In genomic region chr22:46732041-46732379, GRCh38 we compare ENCODE assay signal across 11 cellular contexts. TPM values are rescaled to one million over a fixed set of nuclear protein-coding genes. Genes with fewer than 3 reads are reported as not detected.
DNase-seq lines count a peak whose midpoint lies in the region; ATAC-seq, FAIRE-seq and TF ChIP-seq lines count a peak whose summit lies in the region.
"Had no signal": no experiment of that assay in that cellular context is flagged by ENCODE, and none has a peak within 500 bp of the region (broad histone marks: within the 10 kb centered on the region; RNA-seq: fewer than 3 reads in every experiment).

No MANE protein-coding gene starts in this region.

- peaks cover 29% of the 10 kb centered on the region for H3K4me1 ChIP-seq in HUES48 (ENCODE audit: control insufficient read depth, insufficient read depth, low read length)
- peaks cover 37 to 78% of the 10 kb centered on the region in 2 donors for H3K4me1 ChIP-seq in adrenal gland (replicated peaks in 1 of 2)
- H3K4me1 ChIP-seq in keratinocyte (ENCODE audit: control insufficient read depth, extremely low read depth, insufficient read depth, low read length): peaks cover 27% of the 10 kb centered on the region
- peaks cover 75 to 78% of the 10 kb centered on the region in 2 donors for H3K4me1 ChIP-seq in gastrocnemius medialis

- WGBS in adrenal gland, 4 donors: 81 to 91% (median 88%) methylated on average over 14 of the region's 14 CpGs

- H3K27ac ChIP-seq in HUES48 (ENCODE audit: low read depth, low read length) (peak overlapping the region; percentile 27), adrenal gland (peak overlapping the region in 3 of 5 donors; percentile 15 to 51 (median 34)), keratinocyte (ENCODE audit: control insufficient read depth, insufficient read depth, low read length) (no peak overlapping the region), gastrocnemius medialis (peak overlapping the region; percentile 52 to 79 (median 70))

- H3K4me3 ChIP-seq in HUES48 (ENCODE audit: low read depth, low read length) (no peak overlapping the region), adrenal gland (no peak overlapping the region), keratinocyte (ENCODE audit: control insufficient read depth in 2 of 3, extremely low read depth in 1 of 3, insufficient read depth in 2 of 3, low read depth in 1 of 3, low read length in 3 of 3) (no peak overlapping the region), gastrocnemius medialis (no peak overlapping the region)
- H3K4me3 ChIP-seq: sigmoid colon had no signal

- no peak for TF ChIP-seq CTCF in adrenal gland (IDR thresholded peaks at IDR 0.05)
- no peak for TF ChIP-seq CTCF in keratinocyte (optimal IDR thresholded peaks at IDR 0.05 in 1 of 3, IDR thresholded peaks at IDR 0.05 in 1 of 3, conservative IDR thresholded peaks at IDR 0.05 in 1 of 3; ENCODE audit: extremely low read depth in 1 of 3, insufficient read depth in 2 of 3, low read length in 3 of 3)
- no peak for TF ChIP-seq CTCF in gastrocnemius medialis (IDR thresholded peaks at IDR 0.05 in 4 of 5, conservative IDR thresholded peaks at IDR 0.05 in 1 of 5)

- no peaks in the 10 kb centered on the region for H3K9me1 ChIP-seq in keratinocyte (ENCODE audit: control insufficient read depth, extremely low read depth, insufficient read depth, low read length)

- no peak for TF ChIP-seq POLR2A in adrenal gland (IDR thresholded peaks at IDR 0.05)
- no peak for TF ChIP-seq POLR2A in gastrocnemius medialis (IDR thresholded peaks at IDR 0.05)

- ATAC-seq in gastrocnemius medialis (peak in 1 of 2 donors; percentile 18), HG03469 (IDR thresholded peaks at IDR 0.05; ENCODE audit: unreplicated experiment) (no peak)

- no peaks in the 10 kb centered on the region for H4K20me1 ChIP-seq in keratinocyte (ENCODE audit: control insufficient read depth, extremely low read depth, insufficient read depth, low read length)

- DNase-seq in adrenal gland (no peak), keratinocyte (ENCODE audit: low read depth, low spot score) (no peak), gastrocnemius medialis (no peak), Ammon's horn (ENCODE audit: low spot score) (no peak), cortex of kidney (lab: John Stamatoyannopoulos, UW) (no peak)
- DNase-seq: activated CD4-positive, alpha-beta T cell treated with anti-CD3 and anti-CD28 coated beads for 48 hours; activated gamma-delta T cell treated with Interleukin-2 at 50 U/mL for 16 hours; OCI-M1; sigmoid colon had no signal

- FAIRE-seq in keratinocyte (lab: Jason Lieb, UNC): no peak

- H3K9ac ChIP-seq in HUES48 (ENCODE audit: low read depth, low read length) (no peak overlapping the region), keratinocyte (ENCODE audit: control insufficient read depth, extremely low read depth, insufficient read depth, low read length) (no peak overlapping the region)

- no peaks in the 10 kb centered on the region for H3K9me3 ChIP-seq in HUES48 (ENCODE audit: control insufficient read depth, insufficient read depth, low read length)
- no peaks in the 10 kb centered on the region for H3K9me3 ChIP-seq in adrenal gland (replicated peaks in 1 of 3)
- H3K9me3 ChIP-seq in keratinocyte (ENCODE audit: control insufficient read depth, low read depth, low read length): no peaks in the 10 kb centered on the region
- no peaks in the 10 kb centered on the region for H3K9me3 ChIP-seq in gastrocnemius medialis
- H3K9me3 ChIP-seq: sigmoid colon had no signal

- intact Hi-C loops in adrenal gland (cut with DNase I) (loop anchor here in 1 of 2 donors (10.0 kb wide), 1 partner anchor 157 kb away; no protein-coding TSS in a partner anchor), gastrocnemius medialis (cut with DNase I; ENCODE audit: low total_unique reads) (no loop called here)

- dilution Hi-C loops in keratinocyte (cut with MboI; ENCODE audit: extremely low pct_ligation_motif_present, low sequenced_read_pairs): no loop called here

- H3K27me3 ChIP-seq in HUES48 (ENCODE audit: control insufficient read depth, insufficient read depth, low read length) (no peaks in the 10 kb centered on the region), adrenal gland (no peaks in the 10 kb centered on the region), keratinocyte (ENCODE audit: control insufficient read depth, extremely low read depth, insufficient read depth, low read length) (no peaks in the 10 kb centered on the region), gastrocnemius medialis (no peaks in the 10 kb centered on the region)
- H3K27me3 ChIP-seq: sigmoid colon had no signal

- H3K4me2 ChIP-seq in keratinocyte (ENCODE audit: control insufficient read depth, extremely low read depth, insufficient read depth, low read depth, low read length): peak overlapping the region; percentile 56

- H3K36me3 ChIP-seq in HUES48 (ENCODE audit: control insufficient read depth, insufficient read depth, low read length): peaks cover 20% of the 10 kb centered on the region
- peaks cover 0 to 5% of the 10 kb centered on the region in 2 donors for H3K36me3 ChIP-seq in adrenal gland (replicated peaks in 1 of 2)
- H3K36me3 ChIP-seq in keratinocyte (ENCODE audit: control insufficient read depth in 2 of 2, extremely low read depth in 1 of 2, insufficient read depth in 2 of 2, low read length in 2 of 2): no peaks in the 10 kb centered on the region
- no peaks in the 10 kb centered on the region for H3K36me3 ChIP-seq in gastrocnemius medialis
- H3K36me3 ChIP-seq: sigmoid colon had no signal

- in situ Hi-C loops in gastrocnemius medialis (cut with MboI; ENCODE audit: low sequenced_read_pairs in 4 of 4): no loop called here

- H3K79me2 ChIP-seq in keratinocyte (ENCODE audit: control insufficient read depth, insufficient read depth, low read length): peaks cover 17% of the 10 kb centered on the region

- no peak overlapping the region for H2AFZ ChIP-seq in keratinocyte (ENCODE audit: control insufficient read depth, low read length)

RNA-seq across cellular contexts. Expression of gene CERK, which starts 6.0 kb away (rescaled TPM):
- total RNA-seq in adrenal gland: 10 to 100 TPM; 34.0 to 92.1 (median 48.0) TPM
- 10 to 100 TPM; 18.6 to 24.3 (median 19.5) TPM for polyA plus RNA-seq in adrenal gland
- 11.7 to 12.7 TPM (median 11.9 TPM) in 3 replicates for polyA plus RNA-seq in keratinocyte
- polyA plus RNA-seq in keratinocyte (2011; ENCODE audit: low read depth): 10.3 TPM
- polyA plus RNA-seq in keratinocyte (2011; cell fraction: cytosol; rRNA removed): 7.9 and 9.0 TPM in 2 replicates
- 8.3 and 9.7 TPM in 2 replicates for polyA plus RNA-seq in keratinocyte (2011; cell fraction: nucleus; rRNA removed)
- polyA plus RNA-seq in keratinocyte (2012; ENCODE audit: low replicate concordance): 11.7 and 12.5 TPM in 2 replicates
- 19.9 to 24.0 TPM (median 20.7 TPM) in 3 replicates for polyA minus RNA-seq in keratinocyte
- polyA minus RNA-seq in keratinocyte (2011; cell fraction: cytosol; rRNA and poly(A)+ RNA removed): 20.1 TPM
- polyA minus RNA-seq in keratinocyte (2011; cell fraction: nucleus; rRNA and poly(A)+ RNA removed): 7.1 and 9.8 TPM in 2 replicates
- total RNA-seq in gastrocnemius medialis: 10 to 100 TPM; 32.7 to 38.7 (median 34.8) TPM

RNA-seq across cellular contexts. Expression of gene TBC1D22A, which starts 30.4 kb away (rescaled TPM):
- 10 to 100 TPM; 18.8 to 44.2 (median 29.9) TPM for total RNA-seq in adrenal gland
- polyA plus RNA-seq in adrenal gland: 10 to 100 TPM; 11.5 to 17.4 (median 14.9) TPM
- 17.7 to 22.7 TPM (median 20.9 TPM) in 3 replicates for polyA plus RNA-seq in keratinocyte
- 25.3 TPM for polyA plus RNA-seq in keratinocyte (2011; ENCODE audit: low read depth)
- 20.4 and 25.8 TPM in 2 replicates for polyA plus RNA-seq in keratinocyte (2011; cell fraction: cytosol; rRNA removed)
- polyA plus RNA-seq in keratinocyte (2011; cell fraction: nucleus; rRNA removed): 16.9 and 19.1 TPM in 2 replicates
- 15.0 and 23.9 TPM in 2 replicates for polyA plus RNA-seq in keratinocyte (2012; ENCODE audit: low replicate concordance)
- 14.2 to 21.3 TPM (median 14.7 TPM) in 3 replicates for polyA minus RNA-seq in keratinocyte
- polyA minus RNA-seq in keratinocyte (2011; cell fraction: cytosol; rRNA and poly(A)+ RNA removed): 19.6 TPM
- polyA minus RNA-seq in keratinocyte (2011; cell fraction: nucleus; rRNA and poly(A)+ RNA removed): 11.9 and 20.6 TPM in 2 replicates
- total RNA-seq in gastrocnemius medialis: 10 to 100 TPM; 18.8 to 25.2 (median 23.1) TPM
